In the genomic region with DNA sequence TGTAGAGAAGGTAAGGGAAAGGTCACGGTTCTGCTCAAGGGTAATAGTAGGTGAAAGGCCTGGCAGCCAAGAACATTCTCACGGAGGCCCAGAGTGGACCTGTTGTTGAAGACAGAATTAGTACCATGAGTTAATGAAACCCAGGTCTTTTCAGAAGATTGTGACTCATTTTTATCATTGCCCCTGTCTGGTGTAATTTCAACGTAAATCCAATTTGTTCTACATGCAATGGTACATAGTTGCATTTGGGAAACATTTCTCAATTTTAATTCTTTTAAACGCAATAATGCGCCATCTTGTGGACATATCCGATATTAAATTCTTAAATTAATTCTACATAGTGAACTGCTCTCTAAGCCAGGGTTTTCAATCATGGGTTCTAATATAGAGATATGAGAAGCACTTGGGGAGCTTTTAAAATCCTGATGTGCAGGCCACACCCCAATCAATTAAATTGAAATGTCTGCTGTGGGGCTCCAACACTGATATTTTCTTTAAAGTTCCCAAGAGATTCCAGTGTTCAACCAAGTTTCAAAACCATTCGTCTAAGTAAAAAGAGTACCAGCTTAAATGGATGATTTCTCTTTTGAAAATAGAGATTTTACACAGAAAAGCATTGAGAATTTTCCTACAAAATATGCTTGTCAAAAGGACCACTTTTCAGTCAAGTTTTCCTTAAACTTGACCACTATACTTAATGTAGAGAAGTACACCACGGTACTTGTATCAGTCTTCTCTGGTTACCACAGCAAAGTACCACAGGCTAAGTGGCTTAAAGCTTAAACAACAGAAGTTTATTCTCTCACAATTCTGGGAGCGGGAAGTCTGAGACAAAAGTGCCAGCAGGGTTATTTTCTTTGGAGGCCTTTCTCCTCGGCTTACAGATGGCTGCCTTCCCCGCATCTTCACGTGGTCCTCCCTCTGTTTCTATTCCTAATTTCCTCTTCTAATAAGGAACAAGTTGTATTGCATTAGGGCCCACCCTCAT, we compare ENCODE assay signal across 8 cellular contexts.
DNase-seq lines count a peak whose midpoint lies in the region; ATAC-seq, FAIRE-seq and TF ChIP-seq lines count a peak whose summit lies in the region.

No MANE protein-coding gene starts in this region.

- peaks cover 4% of the 10 kb centered on the region for H3K4me1 Mint-ChIP-seq in activated CD4-positive, alpha-beta T cell treated with anti-CD3 and anti-CD28 coated beads, Interleukin-2, amount 10 ng/mL, durations not matched to agents 24 days and 14 days
- H3K4me1 Mint-ChIP-seq in Calu3 (ENCODE audit: low read depth, unreplicated experiment): no peaks in the 10 kb centered on the region

- H3K9me3 Mint-ChIP-seq in activated CD4-positive, alpha-beta T cell treated with anti-CD3 and anti-CD28 coated beads, Interleukin-2, amount 10 ng/mL, durations not matched to agents 24 days and 14 days: no peaks in the 10 kb centered on the region
- H3K9me3 Mint-ChIP-seq in Calu3 (ENCODE audit: low read depth, unreplicated experiment): no peaks in the 10 kb centered on the region

- no peak overlapping the region for H3K27ac Mint-ChIP-seq in activated CD4-positive, alpha-beta T cell treated with anti-CD3 and anti-CD28 coated beads, Interleukin-2, amount 10 ng/mL, durations not matched to agents 24 days and 14 days
- no peak overlapping the region for H3K27ac Mint-ChIP-seq in Calu3 (ENCODE audit: unreplicated experiment)

- peak; percentile 47 to 72 (median 65) for ATAC-seq in pancreas

- CTCF ChIA-PET in Calu3 (lab: Charles Lee): interaction anchor here (0.7 to 2.1 kb wide), 2 partner anchors 258 to 346 kb away, joined by 3 to 4 read pairs; a partner anchor contains a TSS

- no peaks in the 10 kb centered on the region for H3K27me3 Mint-ChIP-seq in activated CD4-positive, alpha-beta T cell treated with anti-CD3 and anti-CD28 coated beads, Interleukin-2, amount 10 ng/mL, durations not matched to agents 24 days and 14 days
- H3K27me3 Mint-ChIP-seq in Calu3 (ENCODE audit: unreplicated experiment): no peaks in the 10 kb centered on the region

- H3K4me3 Mint-ChIP-seq in activated CD4-positive, alpha-beta T cell treated with anti-CD3 and anti-CD28 coated beads, Interleukin-2, amount 10 ng/mL, durations not matched to agents 24 days and 14 days: no peak overlapping the region
- no peak overlapping the region for H3K4me3 Mint-ChIP-seq in Calu3 (ENCODE audit: low read depth, unreplicated experiment)

- H3K27ac ChIP-seq in pancreas (peak overlapping the region in 1 of 4 donors; percentile 15), WERI-Rb-1 (no peak overlapping the region)

- H3K9me3 ChIP-seq in pancreas: no peaks in the 10 kb centered on the region
- H3K9me3 ChIP-seq in WERI-Rb-1 (ENCODE audit: severe bottlenecking): no peaks in the 10 kb centered on the region

- no peaks in the 10 kb centered on the region for H3K36me3 Mint-ChIP-seq in activated CD4-positive, alpha-beta T cell treated with anti-CD3 and anti-CD28 coated beads, Interleukin-2, amount 10 ng/mL, durations not matched to agents 24 days and 14 days (ENCODE audit: low read depth)
- no peaks in the 10 kb centered on the region for H3K36me3 Mint-ChIP-seq in Calu3 (ENCODE audit: insufficient read depth, unreplicated experiment)

- TF ChIP-seq CTCF in LNCaP clone FGC (IDR thresholded peaks at IDR 0.05; ENCODE audit: control insufficient read depth, extremely low read depth, insufficient read depth) (peak; percentile 36; the same call in 1 of the 2 replicates), fibroblast of the aortic adventitia (IDR thresholded peaks at IDR 0.05; ENCODE audit: insufficient read depth, low read length) (no peak), pancreas (IDR thresholded peaks at IDR 0.05) (peak in 3 of 4 donors; percentile 24 to 36 (median 33)), WERI-Rb-1 (IDR thresholded peaks at IDR 0.05; ENCODE audit: low read depth, low read length) (no peak), Calu3 (IDR thresholded peaks at IDR 0.05; ENCODE audit: unreplicated experiment) (no peak)

- DNase-seq in DMS 273 treated with DMSO at 0.1 percent for 48 hours (lab: John Stamatoyannopoulos, UW): peak; percentile 20
- DNase-seq in LNCaP clone FGC (ENCODE audit: low read depth): peak; percentile 14
- DNase-seq in SHP77 treated with DMSO at 0.1 percent for 48 hours (lab: John Stamatoyannopoulos, UW): peak; percentile 48
- peak; percentile 88 for DNase-seq in fibroblast of the aortic adventitia (ENCODE audit: low read depth)
- DNase-seq in pancreas: no peak
- DNase-seq in activated CD4-positive, alpha-beta T cell treated with anti-CD3 and anti-CD28 coated beads, Interleukin-2, amount 10 ng/mL, durations not matched to agents 24 days and 14 days: no peak
- no peak for DNase-seq in WERI-Rb-1
- DNase-seq in Calu3: no peak

- FAIRE-seq in pancreas (lab: Jason Lieb, UNC): peak; percentile 53

- BruUV-seq in Calu3 (replicated peaks; lab: Mats Ljungman, UMichigan): no TSS peak

- WGBS in pancreas, 2 donors: 28 to 31% methylated on average over 12 of the region's 12 CpGs

- no peak overlapping the region for H3K4me3 ChIP-seq in LNCaP clone FGC (ENCODE audit: low read depth, low read length)
- H3K4me3 ChIP-seq in fibroblast of the aortic adventitia (ENCODE audit: low read depth, low read length): no peak overlapping the region
- H3K4me3 ChIP-seq in pancreas: no peak overlapping the region
- no peak overlapping the region for H3K4me3 ChIP-seq in WERI-Rb-1 (ENCODE audit: low read depth, low read length)

- peaks cover 11 to 40% (median 40%) of the 10 kb centered on the region in 3 donors for H3K4me1 ChIP-seq in pancreas

- intact Hi-C loops in pancreas (cut with DNase I): loop anchor here in 2 of 3 donors (5.0 to 10.0 kb wide), 2 partner anchors 255 to 257 kb away; a partner anchor contains a TSS
- intact Hi-C loops in activated CD4-positive, alpha-beta T cell treated with anti-CD3 and anti-CD28 coated beads, Interleukin-2, amount 10 ng/mL, durations not matched to agents 24 days and 14 days (cut with micrococcal nuclease): loop anchor here (1.0 to 5.0 kb wide), 3 partner anchors 257 to 346 kb away; a partner anchor contains a TSS
- intact Hi-C loops in Calu3 (cut with micrococcal nuclease; ENCODE audit: unreplicated experiment): loop anchor here (2.0 to 5.0 kb wide), 3 partner anchors 259 to 347 kb away; no protein-coding TSS in a partner anchor

- H3K27me3 ChIP-seq in pancreas (no peaks in the 10 kb centered on the region), WERI-Rb-1 (ENCODE audit: insufficient read depth, low read depth, severe bottlenecking) (no peaks in the 10 kb centered on the region)

- H3K36me3 ChIP-seq in pancreas: no peaks in the 10 kb centered on the region
- no peaks in the 10 kb centered on the region for H3K36me3 ChIP-seq in WERI-Rb-1

Comparison
In these comparisons a context has a peak if more than half of its experiments do, and no peak if none do; other contexts are left out.
1. DNase-seq: peak in DMS 273 treated with DMSO at 0.1 percent for 48 hours (single experiment), LNCaP clone FGC (single experiment), SHP77 treated with DMSO at 0.1 percent for 48 hours (single experiment) and fibroblast of the aortic adventitia (single experiment); none in pancreas (0 of 6), activated CD4-positive, alpha-beta T cell treated with anti-CD3 and anti-CD28 coated beads, Interleukin-2, amount 10 ng/mL, durations not matched to agents 24 days and 14 days (single experiment), WERI-Rb-1 (single experiment) and Calu3 (single experiment).
2. CTCF ChIP-seq: peak in LNCaP clone FGC (single experiment) and pancreas (3 of 4); none in fibroblast of the aortic adventitia (single experiment), WERI-Rb-1 (single experiment) and Calu3 (single experiment).